Comparison of ENCODE assay signal across 9 cellular contexts in genomic region chr5:53041071-53041692, GRCh38. TPM values are rescaled to one million over a fixed set of nuclear protein-coding genes. Genes with fewer than 3 reads are reported as not detected.
DNase-seq lines count a peak whose midpoint lies in the region; ATAC-seq and TF ChIP-seq lines count a peak whose summit lies in the region.
"Had no signal": no experiment of that assay in that cellular context is flagged by ENCODE, and none has a peak within 500 bp of the region (broad histone marks: within the 10 kb centered on the region; RNA-seq: fewer than 3 reads in every experiment).

No MANE protein-coding gene starts in this region.

- peaks cover 6% of the 10 kb centered on the region for H3K27me3 Mint-ChIP-seq in activated naive CD8-positive, alpha-beta T cell treated with anti-CD3 and anti-CD28 coated beads, Interleukin-2, amount 10 ng/mL, durations not matched to agents 7 days and 5 days

- peak overlapping the region; percentile 88 for H3K27ac Mint-ChIP-seq in activated naive CD8-positive, alpha-beta T cell treated with anti-CD3 and anti-CD28 coated beads, Interleukin-2, amount 10 ng/mL, durations not matched to agents 7 days and 5 days

- intact Hi-C loops in stomach (cut with DNase I; ENCODE audit: low total_unique reads), result no loop called here

- H3K36me3 Mint-ChIP-seq in activated naive CD8-positive, alpha-beta T cell treated with anti-CD3 and anti-CD28 coated beads, Interleukin-2, amount 10 ng/mL, durations not matched to agents 7 days and 5 days, result peaks cover 20% of the 10 kb centered on the region

- no peaks in the 10 kb centered on the region for H3K9me3 ChIP-seq in stomach
- H3K9me3 ChIP-seq: ovary had no signal

- ATAC-seq in HG03066 (IDR thresholded peaks at IDR 0.05; ENCODE audit: low read depth, unreplicated experiment), result peak; percentile 95
- ATAC-seq in activated naive CD8-positive, alpha-beta T cell treated with anti-CD3 and anti-CD28 coated beads, Interleukin-2, amount 10 ng/mL, durations not matched to agents 7 days and 5 days (ENCODE audit: low read depth), result peak; percentile 93

- no peak overlapping the region for H3K27ac ChIP-seq in stomach
- H3K27ac ChIP-seq: ovary had no signal

- DNase-seq in stimulated activated CD4-positive, alpha-beta T cell treated with anti-CD3 and anti-CD28 coated beads, Interleukin-15, amount 100 ng/mL, for 24 hours, result peak; percentile 21
- no peak for DNase-seq in stimulated activated CD4-positive, alpha-beta T cell treated with anti-CD3 and anti-CD28 coated beads, Interleukin-12 subunit alpha, Interleukin-12 subunit beta, amount 100 ng/mL, for 4 hours
- no peak for DNase-seq in activated naive CD8-positive, alpha-beta T cell treated with anti-CD3 and anti-CD28 coated beads, Interleukin-2, amount 10 ng/mL, durations not matched to agents 7 days and 5 days
- DNase-seq in NCI-H1092 treated with DMSO at 0.1 percent for 48 hours (lab: John Stamatoyannopoulos, UW) (no peak), middle frontal gyrus (ENCODE audit: extremely low spot score, low spot score) (no peak), stomach (no peak)
- DNase-seq in NK-92 treated with Interleukin-12 subunit alpha and Interleukin-12 subunit beta, amount 100 ng/mL, for 24 hours (lab: John Stamatoyannopoulos, UW), result no peak
- DNase-seq: ovary had no signal

- H3K36me3 ChIP-seq in stomach, result no peaks in the 10 kb centered on the region
- H3K36me3 ChIP-seq: ovary had no signal

- POLR2A ChIA-PET in activated naive CD8-positive, alpha-beta T cell treated with anti-CD3 and anti-CD28 coated beads, Interleukin-2, amount 10 ng/mL, durations not matched to agents 7 days and 5 days (lab: Charles Lee), result interaction anchor here (1.0 to 3.0 kb wide), 3 partner anchors 10 to 28 kb away, joined by 3 to 13 read pairs (median 4); no protein-coding TSS in a partner anchor

- H3K4me1 ChIP-seq in stomach, result peaks cover 6 to 33% (median 23%) of the 10 kb centered on the region in 4 donors

- H3K4me1 Mint-ChIP-seq in activated naive CD8-positive, alpha-beta T cell treated with anti-CD3 and anti-CD28 coated beads, Interleukin-2, amount 10 ng/mL, durations not matched to agents 7 days and 5 days, result peaks cover 66% of the 10 kb centered on the region

- no peak for TF ChIP-seq POLR2A in stomach (IDR thresholded peaks at IDR 0.05)

- H3K4me3 Mint-ChIP-seq in activated naive CD8-positive, alpha-beta T cell treated with anti-CD3 and anti-CD28 coated beads, Interleukin-2, amount 10 ng/mL, durations not matched to agents 7 days and 5 days, result peak overlapping the region; percentile 81

- no peak overlapping the region for H3K4me3 ChIP-seq in stomach
- H3K4me3 ChIP-seq: ovary had no signal

- H3K9me3 Mint-ChIP-seq in activated naive CD8-positive, alpha-beta T cell treated with anti-CD3 and anti-CD28 coated beads, Interleukin-2, amount 10 ng/mL, durations not matched to agents 7 days and 5 days, result no peaks in the 10 kb centered on the region

- no peak for TF ChIP-seq CTCF in stomach (IDR thresholded peaks at IDR 0.05)

- no peaks in the 10 kb centered on the region for H3K27me3 ChIP-seq in stomach
- H3K27me3 ChIP-seq: ovary had no signal

- 16 to 40% (median 25%) methylated on average over 4 of the region's 4 CpGs for WGBS in stomach, 5 donors

- no peak for TF ChIP-seq EP300 in stomach (IDR thresholded peaks at IDR 0.05)

RNA-seq across cellular contexts. Expression of gene ITGA2, which starts 52.0 kb away (rescaled TPM):
- 1 to 10 TPM; 2.0 to 2.5 TPM for total RNA-seq in activated naive CD8-positive, alpha-beta T cell treated with anti-CD3 and anti-CD28 coated beads, Interleukin-2, amount 10 ng/mL, durations not matched to agents 7 days and 5 days
- total RNA-seq in stomach, result 1 to 10 TPM in 4 of 5 donors, under 1 TPM in 1; 0.58 to 8.3 (median 2.9) TPM
- 1 to 10 TPM in 2 of 3 donors, under 1 TPM in 1; 0.61 to 3.7 (median 3.7) TPM for polyA plus RNA-seq in stomach
